ENCODE assay signal across 15 cellular contexts in genomic region chr1:58893257-58893869, GRCh38.
DNase-seq lines count a peak whose midpoint lies in the region; ATAC-seq and TF ChIP-seq lines count a peak whose summit lies in the region.
"Had no signal": no experiment of that assay in that cellular context is flagged by ENCODE, and none has a peak within 500 bp of the region (broad histone marks: within the 10 kb centered on the region; RNA-seq: fewer than 3 reads in every experiment).

No MANE protein-coding gene starts in this region.

- no peak for TF ChIP-seq CTCF in fibroblast of pulmonary artery (IDR thresholded peaks at IDR 0.05; ENCODE audit: low read length, missing control alignments)

- H3K27me3 ChIP-seq in neuronal stem cell (ENCODE audit: control insufficient read depth in 3 of 3, insufficient read depth in 3 of 3, low read depth in 1 of 3, low read length in 3 of 3), result peaks cover 0 to 8% (median 0%) of the 10 kb centered on the region in 3 experiments
- peaks cover 3% of the 10 kb centered on the region; the same call in 1 of the 2 replicates for H3K27me3 ChIP-seq in Karpas-422 (ENCODE audit: low read length)
- H3K27me3 ChIP-seq: sigmoid colon had no signal

- H2BK12ac ChIP-seq in neuronal stem cell (ENCODE audit: low read length), result no peak overlapping the region

- no peaks in the 10 kb centered on the region for H4K20me1 ChIP-seq in Karpas-422 (ENCODE audit: insufficient read depth, low read depth, low read length)

- no peaks in the 10 kb centered on the region for H3K36me3 ChIP-seq in neuronal stem cell (replicated peaks in 1 of 2; ENCODE audit: control insufficient read depth in 2 of 2, insufficient read depth in 2 of 2, low read length in 2 of 2)
- H3K36me3 ChIP-seq in Karpas-422 (ENCODE audit: insufficient read depth, low read length), result no peaks in the 10 kb centered on the region
- H3K36me3 ChIP-seq: sigmoid colon had no signal

- H2AFZ ChIP-seq in neuronal stem cell (ENCODE audit: low read length) (no peak overlapping the region), Karpas-422 (ENCODE audit: low read length) (no peak overlapping the region)

- H3K4me1 ChIP-seq in neuronal stem cell (ENCODE audit: control insufficient read depth in 2 of 2, insufficient read depth in 1 of 2, low read depth in 1 of 2, low read length in 2 of 2) (peaks cover 0 to 2% of the 10 kb centered on the region in 2 donors), Karpas-422 (ENCODE audit: low read length) (no peaks in the 10 kb centered on the region)

- H3K27ac ChIP-seq in neuronal stem cell (replicated peaks; ENCODE audit: low read length) (no peak overlapping the region), Karpas-422 (ENCODE audit: low read length) (no peak overlapping the region)
- H3K27ac ChIP-seq: sigmoid colon, SK-N-MC had no signal

- no peak overlapping the region for H3K23ac ChIP-seq in neuronal stem cell (ENCODE audit: low read depth, low read length, poor library complexity)

- no peaks in the 10 kb centered on the region for H3K79me1 ChIP-seq in neuronal stem cell (ENCODE audit: low read depth, low read length)

- H3K9ac ChIP-seq in neuronal stem cell (ENCODE audit: low read depth, low read length, poor library complexity) (no peak overlapping the region), Karpas-422 (ENCODE audit: low read length) (no peak overlapping the region)

- WGBS in neuronal stem cell (ENCODE audit: extremely low coverage in 2 of 2, insufficient read length in 2 of 2, insufficient replicate concordance in 1 of 2), 2 donors, result no CpG with 5 or more reads among the region's 13 CpGs

- no peak for ATAC-seq in HG03175 (IDR thresholded peaks at IDR 0.05; ENCODE audit: unreplicated experiment)

- H2AK5ac ChIP-seq in neuronal stem cell (ENCODE audit: low read depth, low read length), result no peak overlapping the region

- no peak overlapping the region for H2BK120ac ChIP-seq in neuronal stem cell (ENCODE audit: low read depth, low read length)

- H3K14ac ChIP-seq in neuronal stem cell (ENCODE audit: low read length), result no peak overlapping the region

- DNase-seq in HT-29 (ENCODE audit: low spot score) (peak; percentile 25), NCI-H510A (lab: John Stamatoyannopoulos, UW) (peak; percentile 43), fibroblast of pulmonary artery (ENCODE audit: low read depth) (peak; percentile 53), neuronal stem cell (ENCODE audit: low spot score) (no peak), NCI-H1417 (lab: John Stamatoyannopoulos, UW) (no peak), Karpas-422 (no peak)
- DNase-seq in activated CD4-positive, CD25-positive, alpha-beta regulatory T cell treated with anti-CD3 and anti-CD28 coated beads, Interleukin-2, amount 50 U/mL, for 72 hours, result no peak
- DNase-seq: activated CD8-positive, alpha-beta memory T cell treated with anti-CD3 and anti-CD28 coated beads, Interleukin-2, amount 50 U/mL, for 48 hours; activated naive CD8-positive, alpha-beta T cell treated with anti-CD3 and anti-CD28 coated beads, Interleukin-2, amount 10 ng/mL, durations not matched to agents 7 days and 5 days; AML-193; EL; GOT3; sigmoid colon had no signal

- no peak overlapping the region for H2BK5ac ChIP-seq in neuronal stem cell (ENCODE audit: low read length)

- H4K91ac ChIP-seq in neuronal stem cell (ENCODE audit: low read depth, low read length, poor library complexity), result peak overlapping the region; percentile 34

- no peaks in the 10 kb centered on the region for H3K9me2 ChIP-seq in Karpas-422 (replicated peaks; ENCODE audit: insufficient read depth, low read length)

- H3K79me2 ChIP-seq in Karpas-422 (ENCODE audit: low read length), result no peaks in the 10 kb centered on the region

- H3K9me3 ChIP-seq in neuronal stem cell (replicated peaks in 1 of 2; ENCODE audit: control insufficient read depth in 2 of 2, insufficient read depth in 1 of 2, low read depth in 1 of 2, low read length in 2 of 2) (no peaks in the 10 kb centered on the region), Karpas-422 (ENCODE audit: low read length) (no peaks in the 10 kb centered on the region)
- H3K9me3 ChIP-seq: sigmoid colon had no signal

- no peak overlapping the region for H4K8ac ChIP-seq in neuronal stem cell (ENCODE audit: low read depth, low read length)

- no peak overlapping the region for H3K4me3 ChIP-seq in fibroblast of pulmonary artery (replicated peaks; ENCODE audit: low read depth, low read length)
- H3K4me3 ChIP-seq in neuronal stem cell (ENCODE audit: low read length in 2 of 2), result no peak overlapping the region
- H3K4me3 ChIP-seq in Karpas-422 (ENCODE audit: low read length), result no peak overlapping the region
- H3K4me3 ChIP-seq: sigmoid colon, SK-N-MC had no signal

- H3K4me2 ChIP-seq in neuronal stem cell (ENCODE audit: insufficient read depth, low read length, poor library complexity, severe bottlenecking) (no peak overlapping the region), Karpas-422 (ENCODE audit: low read depth, low read length, poor library complexity, severe bottlenecking) (no peak overlapping the region)

- no peak overlapping the region for H2BK15ac ChIP-seq in neuronal stem cell (ENCODE audit: low read length)

- no peak overlapping the region for H3K4ac ChIP-seq in neuronal stem cell (ENCODE audit: low read length)

- peak overlapping the region; percentile 42 for H3K18ac ChIP-seq in neuronal stem cell (ENCODE audit: low read length)

Comparison
In these comparisons a context has a peak if more than half of its experiments do, and no peak if none do; other contexts are left out.
1. DNase-seq: peak in HT-29 (single experiment), NCI-H510A (single experiment) and fibroblast of pulmonary artery (single experiment); none in neuronal stem cell (single experiment), NCI-H1417 (0 of 3), activated CD4-positive, CD25-positive, alpha-beta regulatory T cell treated with anti-CD3 and anti-CD28 coated beads, Interleukin-2, amount 50 U/mL, for 72 hours (single experiment) and Karpas-422 (single experiment).